ENCODE assay signal across 1 cellular context in genomic region chrX:107146670-107147069, GRCh38.
TF ChIP-seq lines count a peak whose summit lies in the region.

No MANE protein-coding gene starts in this region.

TF ChIP-seq in GM12878, 131 proteins besides CTCF, POLR2A, EP300 and RAD21:
- TF ChIP-seq, protein P1, sequence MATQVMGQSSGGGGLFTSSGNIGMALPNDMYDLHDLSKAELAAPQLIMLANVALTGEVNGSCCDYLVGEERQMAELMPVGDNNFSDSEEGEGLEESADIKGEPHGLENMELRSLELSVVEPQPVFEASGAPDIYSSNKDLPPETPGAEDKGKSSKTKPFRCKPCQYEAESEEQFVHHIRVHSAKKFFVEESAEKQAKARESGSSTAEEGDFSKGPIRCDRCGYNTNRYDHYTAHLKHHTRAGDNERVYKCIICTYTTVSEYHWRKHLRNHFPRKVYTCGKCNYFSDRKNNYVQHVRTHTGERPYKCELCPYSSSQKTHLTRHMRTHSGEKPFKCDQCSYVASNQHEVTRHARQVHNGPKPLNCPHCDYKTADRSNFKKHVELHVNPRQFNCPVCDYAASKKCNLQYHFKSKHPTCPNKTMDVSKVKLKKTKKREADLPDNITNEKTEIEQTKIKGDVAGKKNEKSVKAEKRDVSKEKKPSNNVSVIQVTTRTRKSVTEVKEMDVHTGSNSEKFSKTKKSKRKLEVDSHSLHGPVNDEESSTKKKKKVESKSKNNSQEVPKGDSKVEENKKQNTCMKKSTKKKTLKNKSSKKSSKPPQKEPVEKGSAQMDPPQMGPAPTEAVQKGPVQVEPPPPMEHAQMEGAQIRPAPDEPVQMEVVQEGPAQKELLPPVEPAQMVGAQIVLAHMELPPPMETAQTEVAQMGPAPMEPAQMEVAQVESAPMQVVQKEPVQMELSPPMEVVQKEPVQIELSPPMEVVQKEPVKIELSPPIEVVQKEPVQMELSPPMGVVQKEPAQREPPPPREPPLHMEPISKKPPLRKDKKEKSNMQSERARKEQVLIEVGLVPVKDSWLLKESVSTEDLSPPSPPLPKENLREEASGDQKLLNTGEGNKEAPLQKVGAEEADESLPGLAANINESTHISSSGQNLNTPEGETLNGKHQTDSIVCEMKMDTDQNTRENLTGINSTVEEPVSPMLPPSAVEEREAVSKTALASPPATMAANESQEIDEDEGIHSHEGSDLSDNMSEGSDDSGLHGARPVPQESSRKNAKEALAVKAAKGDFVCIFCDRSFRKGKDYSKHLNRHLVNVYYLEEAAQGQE (IDR thresholded peaks at IDR 0.05; ENCODE audit: low read depth, low read length): no peak
- TF ChIP-seq EGR1 (IDR thresholded peaks at IDR 0.05; ENCODE audit: borderline replicate concordance in 1 of 2, low read depth in 2 of 2, low read length in 2 of 2): no peak
- no peak for TF ChIP-seq HDGF (IDR thresholded peaks at IDR 0.05)
- no peak for TF ChIP-seq IRF4 (IDR thresholded peaks at IDR 0.05; ENCODE audit: low read depth, low read length)
- TF ChIP-seq RB1 (IDR thresholded peaks at IDR 0.05; ENCODE audit: borderline replicate concordance): no peak
- TF ChIP-seq, protein P2, sequence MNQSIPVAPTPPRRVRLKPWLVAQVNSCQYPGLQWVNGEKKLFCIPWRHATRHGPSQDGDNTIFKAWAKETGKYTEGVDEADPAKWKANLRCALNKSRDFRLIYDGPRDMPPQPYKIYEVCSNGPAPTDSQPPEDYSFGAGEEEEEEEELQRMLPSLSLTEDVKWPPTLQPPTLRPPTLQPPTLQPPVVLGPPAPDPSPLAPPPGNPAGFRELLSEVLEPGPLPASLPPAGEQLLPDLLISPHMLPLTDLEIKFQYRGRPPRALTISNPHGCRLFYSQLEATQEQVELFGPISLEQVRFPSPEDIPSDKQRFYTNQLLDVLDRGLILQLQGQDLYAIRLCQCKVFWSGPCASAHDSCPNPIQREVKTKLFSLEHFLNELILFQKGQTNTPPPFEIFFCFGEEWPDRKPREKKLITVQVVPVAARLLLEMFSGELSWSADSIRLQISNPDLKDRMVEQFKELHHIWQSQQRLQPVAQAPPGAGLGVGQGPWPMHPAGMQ (IDR thresholded peaks at IDR 0.05; ENCODE audit: borderline replicate concordance): no peak
- no peak for TF ChIP-seq BCLAF1 (IDR thresholded peaks at IDR 0.05)
